Comparison of ENCODE assay signal across 19 cellular contexts in genomic region chr11:120514541-120515121, GRCh38. TPM values are rescaled to one million over a fixed set of nuclear protein-coding genes. Genes with fewer than 3 reads are reported as not detected.
"Had no signal": no experiment of that assay in that cellular context is flagged by ENCODE, and none has a peak within 500 bp of the region (broad histone marks: within the 10 kb centered on the region; RNA-seq: fewer than 3 reads in every experiment).

No MANE protein-coding gene starts in this region.

- H3K27ac Mint-ChIP-seq: activated B cell treated with CpG ODN at 0.5 μM for 24 hours; activated CD8-positive, alpha-beta T cell treated with anti-CD3 and anti-CD28 coated beads for 36 hours; endodermal cell; stimulated activated naive B cell treated with anti-CD40 and anti-IgM and Interleukin-4, amounts not matched to agents 10 μg/mL and 1 μg/mL and 100 μg/mL, for 72 hours; T-cell had no signal

- H3K9me3 ChIP-seq: adrenal gland, pancreas, thyroid gland had no signal

- H3K4me3 Mint-ChIP-seq: activated B cell treated with CpG ODN at 0.5 μM for 24 hours; activated CD8-positive, alpha-beta T cell treated with anti-CD3 and anti-CD28 coated beads for 36 hours; endodermal cell; stimulated activated naive B cell treated with anti-CD40 and anti-IgM and Interleukin-4, amounts not matched to agents 10 μg/mL and 1 μg/mL and 100 μg/mL, for 72 hours had no signal

- ATAC-seq: activated CD8-positive, alpha-beta T cell treated with anti-CD3 and anti-CD28 coated beads for 36 hours; foreskin keratinocyte; left colon; pancreas; SK-N-SH treated with all-trans-retinoic acid at 6 μM for 48 hours; stimulated activated naive B cell treated with anti-CD40 and anti-IgM and Interleukin-4, amounts not matched to agents 10 μg/mL and 1 μg/mL and 100 μg/mL, for 72 hours; T-cell had no signal

- DNase-seq: activated B cell treated with CpG ODN at 0.5 μM for 24 hours; activated CD4-positive, alpha-beta T cell treated with anti-CD3 and anti-CD28 coated beads for 4 hours; activated CD8-positive, alpha-beta T cell treated with anti-CD3 and anti-CD28 coated beads for 36 hours; activated naive CD4-positive, alpha-beta T cell treated with anti-CD3 and anti-CD28 coated beads, Interleukin-2, amount 50 U/mL, for 16 hours; activated T-cell treated with anti-CD3 and anti-CD28 coated beads, Interleukin-2, amount 50 U/mL, for 1 hour; adrenal gland; endodermal cell; foreskin keratinocyte; glutamatergic neuron; midbrain; stimulated activated naive B cell treated with anti-CD40 and anti-IgM and Interleukin-4, amounts not matched to agents 10 μg/mL and 1 μg/mL and 100 μg/mL, for 72 hours; T-helper 9 cell; thyroid gland had no signal

- H3K9me3 Mint-ChIP-seq: activated B cell treated with CpG ODN at 0.5 μM for 24 hours; activated CD8-positive, alpha-beta T cell treated with anti-CD3 and anti-CD28 coated beads for 36 hours; endodermal cell; stimulated activated naive B cell treated with anti-CD40 and anti-IgM and Interleukin-4, amounts not matched to agents 10 μg/mL and 1 μg/mL and 100 μg/mL, for 72 hours; T-cell had no signal

- H3K36me3 Mint-ChIP-seq: stimulated activated naive B cell treated with anti-CD40 and anti-IgM and Interleukin-4, amounts not matched to agents 10 μg/mL and 1 μg/mL and 100 μg/mL, for 72 hours; T-cell had no signal

RNA-seq across cellular contexts. Expression of gene GRIK4, which starts 3.1 kb away (rescaled TPM):
- total RNA-seq: activated B cell treated with CpG ODN at 0.5 μM for 24 hours; activated CD8-positive, alpha-beta T cell treated with anti-CD3 and anti-CD28 coated beads for 36 hours; bronchial epithelial cell; dermis microvascular lymphatic vessel endothelial cell; foreskin keratinocyte; pancreas had no signal
